In genomic region chr19:10936661-10937084, GRCh38 we compare ENCODE assay signal across 8 cellular contexts. TPM values are rescaled to one million over a fixed set of nuclear protein-coding genes. Genes with fewer than 3 reads are reported as not detected.
A peak's percentile ranks its signal among the peaks of the same experiment; 100 is the strongest.
DNase-seq lines count a peak whose midpoint lies in the region; ATAC-seq, FAIRE-seq and TF ChIP-seq lines count a peak whose summit lies in the region.

No MANE protein-coding gene starts in this region.

- peak; percentile 71 to 76 for TF ChIP-seq CTCF in Caco-2 (IDR thresholded peaks at IDR 0.05; ENCODE audit: insufficient read depth in 1 of 2, low read depth in 1 of 2, low read length in 1 of 2, severe bottlenecking in 1 of 2, unreplicated experiment in 1 of 2)
- TF ChIP-seq CTCF in HL-60 (IDR thresholded peaks at IDR 0.05; ENCODE audit: insufficient read depth, low read length): peak; percentile 21
- TF ChIP-seq CTCF in omental fat pad (IDR thresholded peaks at IDR 0.05): no peak

- no peaks in the 10 kb centered on the region for H3K9me3 Mint-ChIP-seq in Caco-2 (ENCODE audit: unreplicated experiment)

- no peak overlapping the region for H3K4me3 ChIP-seq in Caco-2 (ENCODE audit: low read depth, low read length)
- H3K4me3 ChIP-seq in HL-60 (replicated peaks; ENCODE audit: insufficient read depth, low read length): no peak overlapping the region

- no peaks in the 10 kb centered on the region for H3K27me3 Mint-ChIP-seq in Caco-2 (ENCODE audit: insufficient read depth, unreplicated experiment)

- H3K4me1 Mint-ChIP-seq in Caco-2 (ENCODE audit: low read depth, unreplicated experiment): peaks cover 7% of the 10 kb centered on the region

- TF ChIP-seq POLR2A in GM12892 (IDR thresholded peaks at IDR 0.05; ENCODE audit: low read depth, low read length): no peak

- no TSS peak for BruUV-seq in Caco-2 (replicated peaks; lab: Mats Ljungman, UMichigan)

- intact Hi-C loops in Caco-2 (cut with micrococcal nuclease; ENCODE audit: unreplicated experiment): loop anchor here (1.0 to 5.0 kb wide), 3 partner anchors 75 to 201 kb away; no protein-coding TSS in a partner anchor

- H3K36me3 ChIP-seq in Caco-2 (ENCODE audit: control insufficient read depth, insufficient read depth, low read length): no peaks in the 10 kb centered on the region

- ATAC-seq in omental fat pad (ENCODE audit: low FRiP score): peak; percentile 76
- ATAC-seq in HG02678 (IDR thresholded peaks at IDR 0.05; ENCODE audit: unreplicated experiment): no peak

- peak overlapping the region; percentile 57 for H3K27ac Mint-ChIP-seq in Caco-2 (ENCODE audit: unreplicated experiment)

- no peak overlapping the region for H3K27ac ChIP-seq in HL-60 (replicated peaks)

- CTCF ChIA-PET in Caco-2 (lab: Charles Lee): interaction anchor here (0.7 to 1.4 kb wide), 9 partner anchors 9 to 445 kb away, joined by 4 to 11 read pairs (median 6); partner anchors contain the start of gene CARM1

- H3K9me3 ChIP-seq in Caco-2: no peaks in the 10 kb centered on the region

- H3K27me3 ChIP-seq in Caco-2 (replicated peaks; ENCODE audit: control insufficient read depth, insufficient read depth, low read length) (no peaks in the 10 kb centered on the region), HL-60 (ENCODE audit: insufficient read depth, poor library complexity, severe bottlenecking) (no peaks in the 10 kb centered on the region)

- peaks cover 35% of the 10 kb centered on the region for H3K36me3 Mint-ChIP-seq in Caco-2 (ENCODE audit: insufficient read depth, unreplicated experiment)

- peak overlapping the region; percentile 49 for H3K4me3 Mint-ChIP-seq in Caco-2 (ENCODE audit: unreplicated experiment)

- POLR2A ChIA-PET in Caco-2 (lab: Charles Lee): interaction anchor here (0.6 kb wide), 1 partner anchor 23 kb away, joined by 5 read pairs; no protein-coding TSS in a partner anchor

- H3K4me1 ChIP-seq in Caco-2: peaks cover 28% of the 10 kb centered on the region

- FAIRE-seq in GM12892 (lab: Jason Lieb, UNC): no peak

- peak; percentile 75 to 80 for DNase-seq in Caco-2
- DNase-seq in HL-60 (ENCODE audit: low read depth in 1 of 2, low spot score in 1 of 2): peak; percentile 50 to 62
- peak; percentile 94 for DNase-seq in NCI-H69 (lab: John Stamatoyannopoulos, UW)
- peak; percentile 18 for DNase-seq in activated T-cell treated with anti-CD3 and anti-CD28 coated beads for 4 hours
- peak; percentile 58 for DNase-seq in foreskin melanocyte
- DNase-seq in omental fat pad (ENCODE audit: low spot score): no peak
- no peak for DNase-seq in GM12892 (ENCODE audit: insufficient read length)

RNA-seq across cellular contexts. Expression of gene TIMM29, which starts 8.1 kb away (rescaled TPM):
- total RNA-seq in Caco-2 (2022) (30.4 and 31.1 TPM in 2 replicates), omental fat pad (10 to 100 TPM; 14.7 to 22.1 (median 20.3) TPM)
- polyA plus RNA-seq in GM12892 (2012; ENCODE audit: missing spikeins): 12.4 TPM

RNA-seq across cellular contexts. Expression of gene YIPF2, which starts 8.2 kb away (rescaled TPM):
- total RNA-seq in Caco-2 (2022) (70.9 and 78.1 TPM in 2 replicates), omental fat pad (10 to 100 TPM; 31.0 to 52.4 (median 39.1) TPM)
- 16.5 TPM for polyA plus RNA-seq in GM12892 (2012; ENCODE audit: missing spikeins)

RNA-seq across cellular contexts. Expression of gene SMARCA4, which starts 24.2 kb away (rescaled TPM):
- total RNA-seq in Caco-2 (2022) (171 and 180 TPM in 2 replicates), omental fat pad (10 to 100 TPM; 42.4 to 89.9 (median 57.8) TPM)
- 54.1 TPM for polyA plus RNA-seq in GM12892 (2012; ENCODE audit: missing spikeins)

Comparison
In these comparisons a context has a peak if more than half of its experiments do, and no peak if none do; other contexts are left out.
1. DNase-seq: peak in Caco-2 (2 of 2), HL-60 (2 of 2), NCI-H69 (single experiment), activated T-cell treated with anti-CD3 and anti-CD28 coated beads for 4 hours (single experiment) and foreskin melanocyte (single experiment); none in omental fat pad (single experiment) and GM12892 (single experiment).
2. CTCF ChIP-seq: peak in Caco-2 (2 of 2) and HL-60 (single experiment); none in omental fat pad (0 of 3).